ENCODE assay signal across 8 cellular contexts in genomic region chr19:801030-801860, GRCh38. TPM values are rescaled to one million over a fixed set of nuclear protein-coding genes. Genes with fewer than 3 reads are reported as not detected.
DNase-seq lines count a peak whose midpoint lies in the region; ATAC-seq and TF ChIP-seq lines count a peak whose summit lies in the region.

No MANE protein-coding gene starts in this region.

- H3K4me1 ChIP-seq in adipocyte (ENCODE audit: control insufficient read depth, insufficient read depth, low read length) (peaks cover 36% of the 10 kb centered on the region), stomach (peaks cover 55 to 78% (median 64%) of the 10 kb centered on the region in 4 donors)

- peak; percentile 72 for DNase-seq in activated CD4-positive, alpha-beta T cell treated with anti-CD3 and anti-CD28 coated beads, Interleukin-2, amount 10 ng/mL, durations not matched to agents 24 days and 14 days
- DNase-seq in activated CD4-positive, alpha-beta T cell treated with anti-CD3 and anti-CD28 coated beads for 1 hour, result no peak
- DNase-seq in adipocyte (ENCODE audit: low read depth) (peak; percentile 49), islet precursor cell (peak; percentile 49), stomach (peak; percentile 84)

- peaks cover 31% of the 10 kb centered on the region for H3K4me1 Mint-ChIP-seq in activated CD4-positive, alpha-beta T cell treated with anti-CD3 and anti-CD28 coated beads, Interleukin-2, amount 10 ng/mL, durations not matched to agents 24 days and 14 days

- H3K4me3 ChIP-seq in adipocyte (ENCODE audit: low read length) (peak overlapping the region; percentile 75), stomach (peak overlapping the region; percentile 11 to 97 (median 59))

- no peaks in the 10 kb centered on the region for H3K9me3 Mint-ChIP-seq in activated CD4-positive, alpha-beta T cell treated with anti-CD3 and anti-CD28 coated beads, Interleukin-2, amount 10 ng/mL, durations not matched to agents 24 days and 14 days

- H3K36me3 Mint-ChIP-seq in activated CD4-positive, alpha-beta T cell treated with anti-CD3 and anti-CD28 coated beads, Interleukin-2, amount 10 ng/mL, durations not matched to agents 24 days and 14 days (ENCODE audit: low read depth), result peaks cover 61% of the 10 kb centered on the region

- no peak for TF ChIP-seq CTCF in stomach (IDR thresholded peaks at IDR 0.05)

- peak overlapping the region; percentile 43 to 100 (median 96) for H3K27ac ChIP-seq in stomach

- intact Hi-C loops in activated CD4-positive, alpha-beta T cell treated with anti-CD3 and anti-CD28 coated beads, Interleukin-2, amount 10 ng/mL, durations not matched to agents 24 days and 14 days (cut with micrococcal nuclease), result no loop called here
- intact Hi-C loops in stomach (cut with DNase I; ENCODE audit: low total_unique reads), result no loop called here

- H3K9me3 ChIP-seq in adipocyte (ENCODE audit: control insufficient read depth, low read length), result no peaks in the 10 kb centered on the region
- no peaks in the 10 kb centered on the region for H3K9me3 ChIP-seq in stomach

- 17 to 29% (median 24%) methylated on average over 17 to 29 of the region's 29 CpGs for WGBS in stomach, 5 donors

- peak overlapping the region; percentile 60 for H3K9ac ChIP-seq in adipocyte (ENCODE audit: low read length)

- peak overlapping the region; percentile 78 for H3K4me3 Mint-ChIP-seq in activated CD4-positive, alpha-beta T cell treated with anti-CD3 and anti-CD28 coated beads, Interleukin-2, amount 10 ng/mL, durations not matched to agents 24 days and 14 days

- TF ChIP-seq EP300 in stomach (IDR thresholded peaks at IDR 0.05), result no peak

- no peak for TF ChIP-seq POLR2A in stomach (IDR thresholded peaks at IDR 0.05)

- no peaks in the 10 kb centered on the region for H3K27me3 ChIP-seq in adipocyte (replicated peaks; ENCODE audit: control insufficient read depth, insufficient read depth, low read length)
- H3K27me3 ChIP-seq in stomach, result no peaks in the 10 kb centered on the region

- H3K27ac Mint-ChIP-seq in activated CD4-positive, alpha-beta T cell treated with anti-CD3 and anti-CD28 coated beads, Interleukin-2, amount 10 ng/mL, durations not matched to agents 24 days and 14 days, result peak overlapping the region; percentile 63

- peaks cover 1% of the 10 kb centered on the region for H3K27me3 Mint-ChIP-seq in activated CD4-positive, alpha-beta T cell treated with anti-CD3 and anti-CD28 coated beads, Interleukin-2, amount 10 ng/mL, durations not matched to agents 24 days and 14 days

- peaks cover 40% of the 10 kb centered on the region for H3K36me3 ChIP-seq in adipocyte (ENCODE audit: control insufficient read depth, insufficient read depth, low read length, severe bottlenecking)
- H3K36me3 ChIP-seq in stomach, result peaks cover 43 to 63% (median 53%) of the 10 kb centered on the region in 4 donors

- no peak for ATAC-seq in HG02981 (IDR thresholded peaks at IDR 0.05; ENCODE audit: unreplicated experiment)
- ATAC-seq in GM18502 (IDR thresholded peaks at IDR 0.05; ENCODE audit: poor library complexity, unreplicated experiment), result no peak
- no peak for ATAC-seq in GM19397 (IDR thresholded peaks at IDR 0.05; ENCODE audit: unreplicated experiment)

RNA-seq across cellular contexts. Expression of gene PTBP1, which starts 4.0 kb away (rescaled TPM):
- total RNA-seq in activated CD4-positive, alpha-beta T cell treated with anti-CD3 and anti-CD28 coated beads, Interleukin-2, amount 10 ng/mL, durations not matched to agents 24 days and 14 days, result 789 and 832 TPM in 2 replicates
- 100 to 1,000 TPM in 4 of 5 donors, 10 to 100 TPM in 1; 92.9 to 539 (median 173) TPM for total RNA-seq in stomach
- 10 to 100 TPM; 74.8 to 80.9 (median 74.8) TPM for polyA plus RNA-seq in stomach

RNA-seq across cellular contexts. Expression of gene PLPPR3, which starts 20.5 kb away (rescaled TPM):
- not detected in 2 replicates for total RNA-seq in activated CD4-positive, alpha-beta T cell treated with anti-CD3 and anti-CD28 coated beads, Interleukin-2, amount 10 ng/mL, durations not matched to agents 24 days and 14 days
- total RNA-seq in stomach, result under 1 TPM in 1 of 5 donors, not detected in 4; 0.55 TPM
- under 1 TPM in 1 of 3 donors, not detected in 2; 0.46 TPM for polyA plus RNA-seq in stomach

RNA-seq across cellular contexts. Expression of gene AZU1, which starts 26.4 kb away (rescaled TPM):
- not detected in 2 replicates for total RNA-seq in activated CD4-positive, alpha-beta T cell treated with anti-CD3 and anti-CD28 coated beads, Interleukin-2, amount 10 ng/mL, durations not matched to agents 24 days and 14 days
- under 1 TPM in 1 of 5 donors, not detected in 4; 0.55 TPM for total RNA-seq in stomach
- 1 to 10 TPM in 1 of 3 donors, under 1 TPM in 2; 0.53 to 1.5 (median 1.00) TPM for polyA plus RNA-seq in stomach

RNA-seq across cellular contexts. Expression of gene PRTN3, which starts 39.6 kb away (rescaled TPM):
- total RNA-seq in activated CD4-positive, alpha-beta T cell treated with anti-CD3 and anti-CD28 coated beads, Interleukin-2, amount 10 ng/mL, durations not matched to agents 24 days and 14 days, result not detected in 2 replicates
- total RNA-seq in stomach, result 1 to 10 TPM in 1 of 5 donors, not detected in 4; 2.6 TPM
- polyA plus RNA-seq in stomach, result under 1 TPM in 1 of 3 donors, not detected in 2; 0.15 TPM

RNA-seq across cellular contexts. Expression of gene MISP, which starts 50.3 kb away (rescaled TPM):
- total RNA-seq in activated CD4-positive, alpha-beta T cell treated with anti-CD3 and anti-CD28 coated beads, Interleukin-2, amount 10 ng/mL, durations not matched to agents 24 days and 14 days, result not detected in 2 replicates
- total RNA-seq in stomach, result 100 to 1,000 TPM in 1 of 5 donors, 10 to 100 TPM in 3, 1 to 10 TPM in 1; 5.3 to 149 (median 27.7) TPM
- polyA plus RNA-seq in stomach, result 10 to 100 TPM in 2 of 3 donors, 1 to 10 TPM in 1; 2.1 to 12.9 (median 12.5) TPM
